Comparison of ENCODE assay signal across 8 cellular contexts in the genomic region with DNA sequence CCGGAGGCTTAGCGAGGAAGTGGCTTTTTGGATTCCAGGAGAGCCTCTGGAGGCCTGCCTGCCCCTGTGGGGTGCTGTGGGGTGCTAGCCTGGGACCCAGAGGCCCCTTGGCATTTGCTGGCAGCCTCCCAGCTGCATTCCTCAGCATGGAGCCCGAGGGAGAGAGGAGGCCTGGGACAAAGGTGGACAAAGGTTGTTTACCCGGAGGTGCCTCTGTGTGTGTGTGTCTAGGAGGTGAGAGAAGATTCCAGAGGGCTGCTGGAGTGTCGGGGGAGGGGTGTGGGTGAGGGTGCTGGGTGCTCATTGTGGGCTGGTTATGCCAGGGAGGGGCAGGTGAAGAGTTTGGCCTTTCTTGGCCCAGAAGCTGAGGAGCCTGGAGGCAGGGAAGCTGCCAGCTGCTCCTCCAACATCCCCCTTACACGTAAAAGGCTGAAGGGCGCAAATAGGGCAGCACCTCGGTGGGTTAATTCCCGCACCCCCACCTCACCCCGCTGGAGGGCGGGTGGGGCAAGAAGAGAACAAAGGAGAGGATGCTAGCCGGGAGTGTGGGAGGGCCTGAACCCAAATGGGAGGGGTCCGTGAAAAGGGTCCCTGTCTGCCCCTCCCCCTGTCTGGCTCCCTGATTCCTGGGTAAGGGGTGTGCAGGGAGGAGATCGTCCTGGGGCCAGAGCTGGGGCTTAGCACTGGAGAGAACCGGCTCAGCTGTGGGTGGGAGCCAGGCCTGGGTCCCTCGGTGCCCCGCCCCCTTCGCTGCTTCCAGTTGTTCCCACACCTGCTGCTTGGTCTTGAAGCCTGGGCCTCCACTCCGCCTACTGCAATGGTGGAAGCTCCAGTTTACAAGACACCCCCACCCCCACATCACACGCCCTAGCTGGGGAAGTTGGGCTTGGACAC. TPM values are rescaled to one million over a fixed set of nuclear protein-coding genes. Genes with fewer than 3 reads are reported as not detected.
DNase-seq lines count a peak whose midpoint lies in the region; ATAC-seq and TF ChIP-seq lines count a peak whose summit lies in the region.

No MANE protein-coding gene starts in this region.

- H2AFZ ChIP-seq in fibroblast of lung (ENCODE audit: low read length): peak overlapping the region; percentile 41

- peaks cover 22% of the 10 kb centered on the region for H3K4me1 ChIP-seq in fibroblast of lung (ENCODE audit: control insufficient read depth, extremely low read depth, insufficient read depth, low read length)
- peaks cover 15% of the 10 kb centered on the region for H3K4me1 ChIP-seq in ovary (ENCODE audit: insufficient read depth)

- DNase-seq in HCEC 1CT (peak; percentile 37), SK-N-DZ (ENCODE audit: low spot score) (peak; percentile 50), fibroblast of lung (ENCODE audit: low read depth in 2 of 2) (peak in 1 of 2 donors; percentile 17), ovary (peak in 1 of 5 donors; percentile 32), globus pallidus (ENCODE audit: low spot score) (no peak), HEK293T (ENCODE audit: extremely low spot score) (no peak), NCI-H1694 (lab: John Stamatoyannopoulos, UW) (no peak)

- WGBS in ovary, 3 donors: 42 to 48% (median 43%) methylated on average over 20 of the region's 20 CpGs

- H3K27me3 ChIP-seq in fibroblast of lung (ENCODE audit: control insufficient read depth, insufficient read depth, low read length) (no peaks in the 10 kb centered on the region), ovary (no peaks in the 10 kb centered on the region)

- POLR2A ChIA-PET in HEK293T (lab: Yijun Ruan, JAX): interaction anchor here (1.0 to 5.8 kb wide), 4 partner anchors 10 to 22 kb away, joined by 3 to 85 read pairs (median 35); partner anchors contain the start of genes HEXIM1 and HEXIM2

- H3K4me3 ChIP-seq in fibroblast of lung (replicated peaks in 1 of 4; ENCODE audit: control extremely low read depth in 1 of 4, insufficient read depth in 1 of 4, low read depth in 3 of 4, low read length in 4 of 4) (peak overlapping the region; percentile 13 to 57 (median 26)), ovary (peak overlapping the region; percentile 20)

- ATAC-seq in HG02763 (IDR thresholded peaks at IDR 0.05; ENCODE audit: unreplicated experiment): no peak

- peak overlapping the region; percentile 58 for H3K4me2 ChIP-seq in fibroblast of lung (ENCODE audit: extremely low read depth, insufficient read depth, low read length)

- TF ChIP-seq CTCF in fibroblast of lung (conservative IDR thresholded peaks at IDR 0.05 in 1 of 2, IDR thresholded peaks at IDR 0.05 in 1 of 2; ENCODE audit: low read depth in 1 of 2, low read length in 2 of 2): no peak
- TF ChIP-seq CTCF in ovary (IDR thresholded peaks at IDR 0.05): no peak

- H3K9ac ChIP-seq in fibroblast of lung (ENCODE audit: insufficient read depth, low read length): peak overlapping the region; percentile 49

- no peak for TF ChIP-seq POLR2A in ovary (IDR thresholded peaks at IDR 0.05)

- H3K36me3 ChIP-seq in fibroblast of lung (ENCODE audit: control insufficient read depth, insufficient read depth, low read length): peaks cover 2% of the 10 kb centered on the region
- H3K36me3 ChIP-seq in ovary: no peaks in the 10 kb centered on the region

- H3K27ac ChIP-seq in fibroblast of lung (ENCODE audit: insufficient read depth, low read length) (peak overlapping the region; percentile 87), ovary (peak overlapping the region in 1 of 2 donors; percentile 29)

- no peaks in the 10 kb centered on the region for H3K79me2 ChIP-seq in fibroblast of lung (ENCODE audit: control insufficient read depth, insufficient read depth, low read length)

- intact Hi-C loops in ovary (cut with DNase I): no loop called here

- no peak for TF ChIP-seq EP300 in ovary (IDR thresholded peaks at IDR 0.05)

- H4K20me1 ChIP-seq in fibroblast of lung (ENCODE audit: control insufficient read depth, extremely low read depth, insufficient read depth, low read length): no peaks in the 10 kb centered on the region

- CTCF ChIA-PET in HEK293T (lab: Yijun Ruan, JAX): interaction anchor here (0.8 to 1.7 kb wide), 4 partner anchors 13 to 256 kb away, joined by 3 to 9 read pairs (median 4); partner anchors contain the start of gene ACBD4

- H3K9me3 ChIP-seq in fibroblast of lung (ENCODE audit: control insufficient read depth, insufficient read depth, low read depth, low read length): no peaks in the 10 kb centered on the region
- no peaks in the 10 kb centered on the region for H3K9me3 ChIP-seq in ovary

TF ChIP-seq in HEK293T, 16 proteins besides CTCF, POLR2A, EP300 and RAD21:
- TF ChIP-seq LEF1 (IDR thresholded peaks at IDR 0.05; ENCODE audit: borderline replicate concordance) (no peak), FOXM1 (IDR thresholded peaks at IDR 0.05; ENCODE audit: borderline replicate concordance) (no peak), HDGF (IDR thresholded peaks at IDR 0.05; ENCODE audit: borderline replicate concordance) (no peak), NFRKB (IDR thresholded peaks at IDR 0.05) (no peak)
TF ChIP-seq in HEK293T: peak in this region for 0.

RNA-seq across cellular contexts. Expression of gene HEXIM2, which starts 9.9 kb away (rescaled TPM):
- 9.7 and 10.2 TPM in 2 replicates for polyA plus RNA-seq in SK-N-DZ (2014; cell fraction: cytosol; rRNA removed)
- 7.2 and 8.5 TPM in 2 replicates for polyA plus RNA-seq in SK-N-DZ (2014; cell fraction: nucleus; rRNA removed)
- total RNA-seq in fibroblast of lung (12.8 and 18.7 TPM in 2 replicates), ovary (1 to 10 TPM; 3.4 to 9.1 (median 5.5) TPM)
- polyA plus RNA-seq in fibroblast of lung (1.9 and 2.7 TPM in 2 replicates), ovary (1 to 10 TPM; 1.7 to 8.9 TPM)
- polyA plus RNA-seq in fibroblast of lung (2012): 4.3 and 6.4 TPM in 2 replicates
- polyA minus RNA-seq in fibroblast of lung (ENCODE audit: low replicate concordance): 2.0 and 7.2 TPM in 2 replicates

RNA-seq across cellular contexts. Expression of gene HEXIM1, which starts 23.3 kb away (rescaled TPM):
- polyA plus RNA-seq in SK-N-DZ (2014; cell fraction: cytosol; rRNA removed): 1.4 TPM in 2 replicates
- polyA plus RNA-seq in SK-N-DZ (2014; cell fraction: nucleus; rRNA removed): 0.97 and 2.7 TPM in 2 replicates
- 9.9 and 10.3 TPM in 2 replicates for total RNA-seq in fibroblast of lung
- polyA plus RNA-seq in fibroblast of lung: 11.7 and 12.4 TPM in 2 replicates
- polyA plus RNA-seq in fibroblast of lung (2012): 20.2 and 20.3 TPM in 2 replicates
- 4.3 and 6.1 TPM in 2 replicates for polyA minus RNA-seq in fibroblast of lung (ENCODE audit: low replicate concordance)
- total RNA-seq in ovary: 10 to 100 TPM; 17.0 to 37.8 (median 27.9) TPM
- 10 to 100 TPM; 14.4 to 26.9 TPM for polyA plus RNA-seq in ovary

RNA-seq across cellular contexts. Expression of gene ACBD4, which starts 36.1 kb away (rescaled TPM):
- polyA plus RNA-seq in SK-N-DZ (2014; cell fraction: cytosol; rRNA removed): 6.4 TPM in 2 replicates
- polyA plus RNA-seq in SK-N-DZ (2014; cell fraction: nucleus; rRNA removed): 21.1 and 23.7 TPM in 2 replicates
- 7.7 and 18.0 TPM in 2 replicates for total RNA-seq in fibroblast of lung
- 3.0 and 3.4 TPM in 2 replicates for polyA plus RNA-seq in fibroblast of lung
- 5.8 and 6.3 TPM in 2 replicates for polyA plus RNA-seq in fibroblast of lung (2012)
- 4.9 and 8.4 TPM in 2 replicates for polyA minus RNA-seq in fibroblast of lung (ENCODE audit: low replicate concordance)
- 10 to 100 TPM; 12.4 to 24.0 (median 18.5) TPM for total RNA-seq in ovary
- polyA plus RNA-seq in ovary: 10 to 100 TPM; 11.0 to 24.5 TPM

RNA-seq across cellular contexts. Expression of gene PLCD3, which starts 39.3 kb away (rescaled TPM):
- 14.7 and 16.2 TPM in 2 replicates for polyA plus RNA-seq in SK-N-DZ (2014; cell fraction: cytosol; rRNA removed)
- polyA plus RNA-seq in SK-N-DZ (2014; cell fraction: nucleus; rRNA removed): 17.1 and 17.3 TPM in 2 replicates
- total RNA-seq in fibroblast of lung: 39.3 and 59.8 TPM in 2 replicates
- 32.8 and 52.1 TPM in 2 replicates for polyA plus RNA-seq in fibroblast of lung
- polyA plus RNA-seq in fibroblast of lung (2012): 39.6 and 76.5 TPM in 2 replicates
- polyA minus RNA-seq in fibroblast of lung (ENCODE audit: low replicate concordance): 151 and 159 TPM in 2 replicates
- 100 to 1,000 TPM in 2 of 7 donors, 10 to 100 TPM in 5; 33.0 to 166 (median 84.9) TPM for total RNA-seq in ovary
- 10 to 100 TPM; 12.1 to 59.3 TPM for polyA plus RNA-seq in ovary

RNA-seq across cellular contexts. Expression of gene FMNL1, which starts 50.1 kb away (rescaled TPM):
- 1.7 and 1.9 TPM in 2 replicates for polyA plus RNA-seq in SK-N-DZ (2014; cell fraction: cytosol; rRNA removed)
- polyA plus RNA-seq in SK-N-DZ (2014; cell fraction: nucleus; rRNA removed): 3.2 and 6.7 TPM in 2 replicates
- total RNA-seq in fibroblast of lung: 2.8 and 3.1 TPM in 2 replicates
- polyA plus RNA-seq in fibroblast of lung: 1.1 and 1.9 TPM in 2 replicates
- 2.6 and 6.2 TPM in 2 replicates for polyA plus RNA-seq in fibroblast of lung (2012)
- polyA minus RNA-seq in fibroblast of lung (ENCODE audit: low replicate concordance): 11.4 and 13.4 TPM in 2 replicates
- total RNA-seq in ovary: 10 to 100 TPM in 2 of 7 donors, 1 to 10 TPM in 5; 3.7 to 24.0 (median 6.1) TPM
- 1 to 10 TPM; 2.1 to 7.1 TPM for polyA plus RNA-seq in ovary

Comparison
In these comparisons a context has a peak if more than half of its experiments do, and no peak if none do; other contexts are left out.
1. DNase-seq: peak in HCEC 1CT (single experiment) and SK-N-DZ (single experiment); none in globus pallidus (single experiment), HEK293T (single experiment) and NCI-H1694 (single experiment).